Comparison of ENCODE assay signal across 36 cellular contexts in genomic region chr4:18241744-18242143, GRCh38.
"Had no signal": no experiment of that assay in that cellular context is flagged by ENCODE, and none has a peak within 500 bp of the region (broad histone marks: within the 10 kb centered on the region; RNA-seq: fewer than 3 reads in every experiment).

No MANE protein-coding gene starts in this region.

- H3K9me3 Mint-ChIP-seq: activated CD4-positive, alpha-beta memory T cell treated with anti-CD3 and anti-CD28 coated beads, Interleukin-2, amount 10 ng/mL, durations not matched to agents 7 days and 5 days; activated CD4-positive, alpha-beta T cell treated with anti-CD3 and anti-CD28 coated beads, Interleukin-2, amount 10 ng/mL, durations not matched to agents 7 days and 5 days; activated naive CD4-positive, alpha-beta T cell treated with anti-CD3 and anti-CD28 coated beads for 36 hours; activated naive CD4-positive, alpha-beta T cell treated with anti-CD3 and anti-CD28 coated beads, Interleukin-2, amount 50 U/mL, for 72 hours; activated naive CD8-positive, alpha-beta T cell treated with anti-CD3 and anti-CD28 coated beads for 36 hours; activated T-cell treated with anti-CD3 and anti-CD28 coated beads, Interleukin-2, amount 50 U/mL, for 24 hours; central memory CD8-positive, alpha-beta T cell; T-helper 1 cell treated with Interleukin-12 subunit alpha and Interleukin-12 subunit beta and Interleukin-4 antibody, amounts not matched to agents 30 μg/mL and 1 μg/mL, for 36 hours; T-helper 2 cell treated with Interferon-gamma antibody and Interleukin-4, amounts not matched to agents 5 μg/mL and 100 μg/mL, for 36 hours had no signal

- H3K4me3 ChIP-seq: adrenal gland, cardiac muscle cell had no signal

- H3K27me3 Mint-ChIP-seq: activated CD4-positive, alpha-beta memory T cell treated with anti-CD3 and anti-CD28 coated beads, Interleukin-2, amount 10 ng/mL, durations not matched to agents 7 days and 5 days; activated CD4-positive, alpha-beta T cell treated with anti-CD3 and anti-CD28 coated beads for 36 hours; activated CD4-positive, alpha-beta T cell treated with anti-CD3 and anti-CD28 coated beads, Interleukin-2, amount 10 ng/mL, durations not matched to agents 7 days and 5 days; activated CD8-positive, alpha-beta memory T cell treated with anti-CD3 and anti-CD28 coated beads, Interleukin-2, amount 10 ng/mL, durations not matched to agents 7 days and 5 days; brain had no signal

- H3K4me1 Mint-ChIP-seq: activated CD4-positive, alpha-beta memory T cell treated with anti-CD3 and anti-CD28 coated beads, Interleukin-2, amount 10 ng/mL, durations not matched to agents 7 days and 5 days; activated CD4-positive, alpha-beta T cell treated with anti-CD3 and anti-CD28 coated beads for 36 hours; activated CD4-positive, alpha-beta T cell treated with anti-CD3 and anti-CD28 coated beads, Interleukin-2, amount 10 ng/mL, durations not matched to agents 7 days and 5 days; activated CD8-positive, alpha-beta memory T cell treated with anti-CD3 and anti-CD28 coated beads, Interleukin-2, amount 10 ng/mL, durations not matched to agents 7 days and 5 days; activated naive CD8-positive, alpha-beta T cell treated with anti-CD3 and anti-CD28 coated beads for 36 hours; brain; central memory CD8-positive, alpha-beta T cell had no signal

- H3K27me3 ChIP-seq: adrenal gland, cardiac muscle cell had no signal

- H3K36me3 ChIP-seq: adrenal gland, cardiac muscle cell had no signal

- H3K4me1 ChIP-seq: adrenal gland had no signal

- H3K36me3 Mint-ChIP-seq: activated CD8-positive, alpha-beta memory T cell treated with anti-CD3 and anti-CD28 coated beads, Interleukin-2, amount 10 ng/mL, durations not matched to agents 7 days and 5 days; activated naive CD4-positive, alpha-beta T cell treated with anti-CD3 and anti-CD28 coated beads, Interleukin-2, amount 50 U/mL, for 72 hours; activated naive CD8-positive, alpha-beta T cell treated with anti-CD3 and anti-CD28 coated beads for 36 hours; brain had no signal

- H3K27ac ChIP-seq: adrenal gland, cardiac muscle cell, VCaP had no signal

- DNase-seq: activated CD4-positive, alpha-beta memory T cell treated with anti-CD3 and anti-CD28 coated beads, Interleukin-2, amount 10 ng/mL, durations not matched to agents 7 days and 5 days; activated CD4-positive, alpha-beta T cell treated with anti-CD3 and anti-CD28 coated beads for 1 hour; activated CD4-positive, alpha-beta T cell treated with anti-CD3 and anti-CD28 coated beads for 36 hours; activated CD4-positive, alpha-beta T cell treated with anti-CD3 and anti-CD28 coated beads for 48 hours; activated CD4-positive, alpha-beta T cell treated with anti-CD3 and anti-CD28 coated beads, Interleukin-2, amount 10 ng/mL, durations not matched to agents 7 days and 5 days; activated CD4-positive, alpha-beta T cell treated with anti-CD3 and anti-CD28 coated beads, Interleukin-2, amount 50 U/mL, for 48 hours; activated CD4-positive, CD25-positive, alpha-beta regulatory T cell; activated CD8-positive, alpha-beta memory T cell treated with anti-CD3 and anti-CD28 coated beads for 24 hours; activated CD8-positive, alpha-beta memory T cell treated with anti-CD3 and anti-CD28 coated beads, Interleukin-2, amount 10 ng/mL, durations not matched to agents 7 days and 5 days; activated CD8-positive, alpha-beta memory T cell treated with anti-CD3 and anti-CD28 coated beads, Interleukin-2, amount 50 U/mL, for 48 hours; activated CD8-positive, alpha-beta T cell treated with anti-CD3 and anti-CD28 coated beads, Interleukin-2, amount 10 ng/mL, durations not matched to agents 7 days and 5 days; activated effector memory CD4-positive, alpha-beta T cell treated with anti-CD3 and anti-CD28 coated beads, Interleukin-2, amount 50 U/mL, for 16 hours; activated gamma-delta T cell treated with Interleukin-2 at 50 U/mL for 16 hours; activated naive CD4-positive, alpha-beta T cell; activated naive CD4-positive, alpha-beta T cell treated with anti-CD3 and anti-CD28 coated beads for 36 hours; activated naive CD4-positive, alpha-beta T cell treated with anti-CD3 and anti-CD28 coated beads, Interleukin-2, amount 50 U/mL, for 16 hours; activated naive CD8-positive, alpha-beta T cell treated with anti-CD3 and anti-CD28 coated beads for 36 hours; activated T-cell treated with anti-CD3 and anti-CD28 coated beads, Interleukin-2, amount 50 U/mL, for 24 hours; activated T-cell treated with anti-CD3 and anti-CD28 coated beads, Interleukin-2, amount 50 U/mL, for 48 hours; adrenal gland; amniotic stem cell; aorta; caudate nucleus; cerebellar nuclear complex; SW 1271; T-helper 1 cell; T-helper 2 cell; T-helper 9 cell had no signal

- ATAC-seq: activated CD4-positive, alpha-beta T cell treated with anti-CD3 and anti-CD28 coated beads for 36 hours; activated CD4-positive, CD25-positive, alpha-beta regulatory T cell treated with anti-CD3 and anti-CD28 coated beads, Interleukin-2, amount 50 U/mL, for 24 hours; activated CD8-positive, alpha-beta memory T cell treated with anti-CD3 and anti-CD28 coated beads, Interleukin-2, amount 10 ng/mL, durations not matched to agents 7 days and 5 days; activated CD8-positive, alpha-beta T cell treated with anti-CD3 and anti-CD28 coated beads, Interleukin-2, amount 10 ng/mL, durations not matched to agents 7 days and 5 days; activated naive CD4-positive, alpha-beta T cell treated with anti-CD3 and anti-CD28 coated beads, Interleukin-2, amount 50 U/mL, for 72 hours had no signal

- H3K4me3 Mint-ChIP-seq: activated CD4-positive, alpha-beta memory T cell treated with anti-CD3 and anti-CD28 coated beads, Interleukin-2, amount 10 ng/mL, durations not matched to agents 7 days and 5 days; activated CD4-positive, alpha-beta T cell treated with anti-CD3 and anti-CD28 coated beads for 36 hours; activated CD4-positive, alpha-beta T cell treated with anti-CD3 and anti-CD28 coated beads, Interleukin-2, amount 10 ng/mL, durations not matched to agents 7 days and 5 days; activated CD8-positive, alpha-beta memory T cell treated with anti-CD3 and anti-CD28 coated beads, Interleukin-2, amount 10 ng/mL, durations not matched to agents 7 days and 5 days; activated CD8-positive, alpha-beta T cell treated with anti-CD3 and anti-CD28 coated beads, Interleukin-2, amount 10 ng/mL, durations not matched to agents 7 days and 5 days; activated naive CD4-positive, alpha-beta T cell treated with anti-CD3 and anti-CD28 coated beads for 36 hours; activated naive CD8-positive, alpha-beta T cell treated with anti-CD3 and anti-CD28 coated beads for 36 hours; activated T-cell treated with anti-CD3 and anti-CD28 coated beads, Interleukin-2, amount 50 U/mL, for 24 hours; brain; central memory CD8-positive, alpha-beta T cell; T-helper 1 cell treated with Interleukin-12 subunit alpha and Interleukin-12 subunit beta and Interleukin-4 antibody, amounts not matched to agents 30 μg/mL and 1 μg/mL, for 36 hours; T-helper 2 cell treated with Interferon-gamma antibody and Interleukin-4, amounts not matched to agents 5 μg/mL and 100 μg/mL, for 36 hours had no signal

- H3K27ac Mint-ChIP-seq: activated CD4-positive, alpha-beta memory T cell treated with anti-CD3 and anti-CD28 coated beads, Interleukin-2, amount 10 ng/mL, durations not matched to agents 7 days and 5 days; activated CD4-positive, alpha-beta T cell treated with anti-CD3 and anti-CD28 coated beads for 36 hours; activated CD4-positive, alpha-beta T cell treated with anti-CD3 and anti-CD28 coated beads, Interleukin-2, amount 10 ng/mL, durations not matched to agents 7 days and 5 days; activated CD8-positive, alpha-beta memory T cell treated with anti-CD3 and anti-CD28 coated beads, Interleukin-2, amount 10 ng/mL, durations not matched to agents 7 days and 5 days; activated CD8-positive, alpha-beta T cell treated with anti-CD3 and anti-CD28 coated beads, Interleukin-2, amount 10 ng/mL, durations not matched to agents 7 days and 5 days; activated naive CD4-positive, alpha-beta T cell treated with anti-CD3 and anti-CD28 coated beads for 36 hours; activated naive CD4-positive, alpha-beta T cell treated with anti-CD3 and anti-CD28 coated beads, Interleukin-2, amount 50 U/mL, for 72 hours; activated naive CD8-positive, alpha-beta T cell treated with anti-CD3 and anti-CD28 coated beads for 36 hours; activated T-cell treated with anti-CD3 and anti-CD28 coated beads, Interleukin-2, amount 50 U/mL, for 24 hours; brain; T-helper 1 cell treated with Interleukin-12 subunit alpha and Interleukin-12 subunit beta and Interleukin-4 antibody, amounts not matched to agents 30 μg/mL and 1 μg/mL, for 36 hours; T-helper 2 cell treated with Interferon-gamma antibody and Interleukin-4, amounts not matched to agents 5 μg/mL and 100 μg/mL, for 36 hours had no signal
